In genomic region chr17:8532021-8532420, GRCh38 we compare ENCODE assay signal across 19 cellular contexts.
A peak's percentile ranks its signal among the peaks of the same experiment; 100 is the strongest.
DNase-seq lines count a peak whose midpoint lies in the region; ATAC-seq and TF ChIP-seq lines count a peak whose summit lies in the region.
"Had no signal": no experiment of that assay in that cellular context is flagged by ENCODE, and none has a peak within 500 bp of the region (broad histone marks: within the 10 kb centered on the region; RNA-seq: fewer than 3 reads in every experiment).

No MANE protein-coding gene starts in this region.

- TF ChIP-seq CTCF in coronary artery (IDR thresholded peaks at IDR 0.05) = no peak
- TF ChIP-seq CTCF in BE2C (IDR thresholded peaks at IDR 0.05; ENCODE audit: low read depth, low read length) = no peak

- DNase-seq in DMS53 (lab: John Stamatoyannopoulos, UW) (peak; percentile 88), LHCN-M2 (ENCODE audit: low read depth) (peak; percentile 6), coronary artery (ENCODE audit: low spot score) (no peak), BE2C (no peak), NCI-H1092 treated with DMSO at 0.1 percent for 48 hours (lab: John Stamatoyannopoulos, UW) (no peak)
- no peak for DNase-seq in activated effector memory CD4-positive, alpha-beta T cell treated with anti-CD3 and anti-CD28 coated beads, Interleukin-2, amount 50 U/mL, for 16 hours
- DNase-seq: activated CD8-positive, alpha-beta memory T cell treated with anti-CD3 and anti-CD28 coated beads, Interleukin-2, amount 50 U/mL, for 4 hours; AML-193; cortex of kidney; DMS79; midbrain; NCI-H1105; NCI-H446; ovary had no signal

- no peak overlapping the region for H3K4me3 ChIP-seq in coronary artery
- no peak overlapping the region for H3K4me3 ChIP-seq in mesodermal cell (ENCODE audit: extremely low read depth, insufficient read depth, low read length, poor library complexity, severe bottlenecking)
- no peak overlapping the region for H3K4me3 ChIP-seq in BE2C (ENCODE audit: low read depth, low read length)
- H3K4me3 ChIP-seq: ovary, Peyer's patch had no signal

- H3K36me3 ChIP-seq in mesodermal cell (ENCODE audit: control insufficient read depth, insufficient read depth, low read length) = peaks cover 94% of the 10 kb centered on the region
- H3K36me3 ChIP-seq in BE2C = no peaks in the 10 kb centered on the region
- H3K36me3 ChIP-seq: ovary, Peyer's patch had no signal

- H3K27me3 ChIP-seq in BE2C = no peaks in the 10 kb centered on the region
- H3K27me3 ChIP-seq: ovary, Peyer's patch had no signal

- no peaks in the 10 kb centered on the region for H3K9me3 ChIP-seq in mesodermal cell (ENCODE audit: control insufficient read depth, low read length)
- no peaks in the 10 kb centered on the region for H3K9me3 ChIP-seq in BE2C
- H3K9me3 ChIP-seq: ovary, Peyer's patch had no signal

- H3K4me1 ChIP-seq in mesodermal cell (ENCODE audit: control insufficient read depth, insufficient read depth, low read length, poor library complexity, severe bottlenecking) (peaks cover 9% of the 10 kb centered on the region), BE2C (no peaks in the 10 kb centered on the region)
- H3K4me1 ChIP-seq: Peyer's patch had no signal

- 97 to 98% methylated on average over 3 of the region's 3 CpGs for WGBS in mesodermal cell (ENCODE audit: insufficient coverage in 2 of 2), 2 experiments

- no peak for ATAC-seq in HG03378 (IDR thresholded peaks at IDR 0.05; ENCODE audit: unreplicated experiment)
- ATAC-seq: activated CD4-positive, CD25-positive, alpha-beta regulatory T cell treated with anti-CD3 and anti-CD28 coated beads, Interleukin-2, amount 50 U/mL, for 24 hours; esophagus mucosa had no signal

- H3K27ac ChIP-seq in coronary artery = peak overlapping the region; percentile 51 to 80
- peak overlapping the region; percentile 44 for H3K27ac ChIP-seq in mesodermal cell (ENCODE audit: low read depth, low read length, severe bottlenecking)
- H3K27ac ChIP-seq: ovary, Peyer's patch had no signal

Comparison
In these comparisons a context has a peak if more than half of its experiments do, and no peak if none do; other contexts are left out.
1. DNase-seq: peak in DMS53 (single experiment) and LHCN-M2 (single experiment); none in coronary artery (single experiment), BE2C (single experiment), activated effector memory CD4-positive, alpha-beta T cell treated with anti-CD3 and anti-CD28 coated beads, Interleukin-2, amount 50 U/mL, for 16 hours (single experiment) and NCI-H1092 treated with DMSO at 0.1 percent for 48 hours (single experiment).